ENCODE assay signal across 17 cellular contexts in the genomic region with DNA sequence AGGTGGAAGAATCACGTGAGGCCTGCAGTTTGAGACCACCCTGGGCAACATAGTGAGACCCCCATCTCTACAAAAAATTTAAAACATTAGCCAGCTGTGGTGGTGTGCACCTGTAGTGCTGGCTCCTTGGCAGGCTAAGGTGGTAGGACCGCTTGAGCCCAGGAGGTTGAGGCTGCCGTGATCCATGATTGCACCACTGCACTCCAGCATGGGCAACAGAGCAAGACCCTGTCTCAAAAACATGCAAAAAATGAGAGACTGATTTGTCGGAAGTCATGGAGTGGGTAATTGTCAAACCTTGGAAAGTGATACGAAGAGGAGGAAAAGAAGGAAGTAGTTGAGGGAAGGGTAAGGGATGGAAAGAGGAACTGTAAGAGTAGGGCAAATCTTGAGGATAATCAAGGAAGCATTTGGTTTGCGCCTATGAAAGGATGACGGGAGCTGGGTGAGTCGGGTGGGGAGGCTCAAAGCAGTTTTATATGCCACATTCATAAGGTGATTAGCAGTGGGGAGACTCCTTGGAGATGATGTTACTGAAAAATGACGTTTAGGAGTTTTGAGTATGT.
"Had no signal": no experiment of that assay in that cellular context is flagged by ENCODE, and none has a peak within 500 bp of the region (broad histone marks: within the 10 kb centered on the region; RNA-seq: fewer than 3 reads in every experiment).

No MANE protein-coding gene starts in this region.

- DNase-seq: activated T-cell treated with anti-CD3 and anti-CD28 coated beads, Interleukin-2, amount 50 U/mL, for 24 hours; aorta; cortex of kidney; effector CD4-positive, alpha-beta T cell; kidney glomerular epithelial cell; left ventricle myocardium superior; stimulated activated CD4-positive, alpha-beta T cell treated with anti-CD3 and anti-CD28 coated beads, Interleukin-15, amount 100 ng/mL, for 24 hours; stimulated activated CD4-positive, alpha-beta T cell treated with anti-CD3 and anti-CD28 coated beads, Interleukin-4, amount 100 ng/mL, for 1 hour; stimulated activated naive B cell treated with anti-CD40 and anti-IgM and Interleukin-4, amounts not matched to agents 10 μg/mL and 1 μg/mL and 100 μg/mL, for 72 hours; transverse colon had no signal

- H3K27ac ChIP-seq: right atrium auricular region, transverse colon had no signal

- H3K27me3 ChIP-seq: right atrium auricular region, transverse colon, vagina had no signal

- H3K27ac Mint-ChIP-seq: activated naive CD4-positive, alpha-beta T cell treated with anti-CD3 and anti-CD28 coated beads, Interleukin-2, amount 50 U/mL, for 72 hours; activated T-cell treated with anti-CD3 and anti-CD28 coated beads, Interleukin-2, amount 50 U/mL, for 24 hours; memory B cell; nephron; progenitor cell of endocrine pancreas; stimulated activated naive B cell treated with anti-CD40 and anti-IgM and Interleukin-4, amounts not matched to agents 10 μg/mL and 1 μg/mL and 100 μg/mL, for 72 hours; T-helper 1 cell treated with Interleukin-12 subunit alpha and Interleukin-12 subunit beta and Interleukin-4 antibody, amounts not matched to agents 30 μg/mL and 1 μg/mL, for 36 hours had no signal

- H3K4me1 ChIP-seq: right atrium auricular region had no signal

- H3K4me3 ChIP-seq: right atrium auricular region, transverse colon, vagina had no signal

- H3K9me3 Mint-ChIP-seq: activated naive CD4-positive, alpha-beta T cell treated with anti-CD3 and anti-CD28 coated beads, Interleukin-2, amount 50 U/mL, for 72 hours; activated T-cell treated with anti-CD3 and anti-CD28 coated beads, Interleukin-2, amount 50 U/mL, for 24 hours; memory B cell; nephron; T-helper 1 cell treated with Interleukin-12 subunit alpha and Interleukin-12 subunit beta and Interleukin-4 antibody, amounts not matched to agents 30 μg/mL and 1 μg/mL, for 36 hours had no signal

- ATAC-seq: activated naive CD4-positive, alpha-beta T cell treated with anti-CD3 and anti-CD28 coated beads, Interleukin-2, amount 50 U/mL, for 72 hours; left ventricle myocardium superior; stimulated activated naive B cell treated with anti-CD40 and anti-IgM and Interleukin-4, amounts not matched to agents 10 μg/mL and 1 μg/mL and 100 μg/mL, for 72 hours had no signal

- H3K36me3 Mint-ChIP-seq: activated naive CD4-positive, alpha-beta T cell treated with anti-CD3 and anti-CD28 coated beads, Interleukin-2, amount 50 U/mL, for 72 hours had no signal

- H3K4me3 Mint-ChIP-seq: activated T-cell treated with anti-CD3 and anti-CD28 coated beads, Interleukin-2, amount 50 U/mL, for 24 hours; memory B cell; nephron; stimulated activated naive B cell treated with anti-CD40 and anti-IgM and Interleukin-4, amounts not matched to agents 10 μg/mL and 1 μg/mL and 100 μg/mL, for 72 hours; T-helper 1 cell treated with Interleukin-12 subunit alpha and Interleukin-12 subunit beta and Interleukin-4 antibody, amounts not matched to agents 30 μg/mL and 1 μg/mL, for 36 hours had no signal

- H3K27me3 Mint-ChIP-seq: activated T-cell treated with anti-CD3 and anti-CD28 coated beads, Interleukin-2, amount 50 U/mL, for 24 hours; memory B cell; progenitor cell of endocrine pancreas; stimulated activated naive B cell treated with anti-CD40 and anti-IgM and Interleukin-4, amounts not matched to agents 10 μg/mL and 1 μg/mL and 100 μg/mL, for 72 hours had no signal

- H3K9me3 ChIP-seq: right atrium auricular region, transverse colon, vagina had no signal

- H3K36me3 ChIP-seq: right atrium auricular region, transverse colon, vagina had no signal

- H3K4me1 Mint-ChIP-seq: nephron had no signal
